Comparison of ENCODE assay signal across 8 cellular contexts in the genomic region with DNA sequence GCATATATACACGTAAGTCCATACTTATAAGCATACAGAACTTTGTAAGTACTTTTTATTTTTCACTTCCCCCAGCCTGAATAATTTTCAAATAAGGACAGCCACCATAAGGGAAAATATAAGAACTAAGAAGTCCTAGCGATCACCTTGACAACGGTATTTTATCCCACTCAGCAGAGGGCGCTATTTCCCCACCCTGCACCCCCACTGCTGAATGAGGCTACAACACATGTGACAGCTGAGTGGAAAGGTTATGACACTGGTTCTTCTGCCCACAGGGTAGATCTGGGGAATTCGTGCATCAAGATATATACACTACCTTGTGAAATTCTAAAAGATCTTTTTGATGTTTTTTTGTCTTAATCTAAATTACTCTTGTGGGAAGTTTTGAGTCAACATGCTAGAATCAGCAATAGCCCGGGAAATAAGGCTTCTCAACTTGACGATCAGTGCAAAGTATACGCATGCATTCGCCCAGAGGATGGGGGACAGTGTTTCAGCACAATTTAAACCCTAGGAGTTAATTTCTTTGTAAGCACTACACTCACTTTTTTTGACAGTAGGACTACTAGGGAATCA.
A peak's percentile ranks its signal among the peaks of the same experiment; 100 is the strongest.
DNase-seq lines count a peak whose midpoint lies in the region; ATAC-seq and TF ChIP-seq lines count a peak whose summit lies in the region.

No MANE protein-coding gene starts in this region.

- peaks cover 0 to 3% (median 0%) of the 10 kb centered on the region in 4 donors for H3K4me1 Mint-ChIP-seq in CD4-positive, alpha-beta memory T cell

- TF ChIP-seq POLR2A in adrenal gland (IDR thresholded peaks at IDR 0.05): no peak

- no peaks in the 10 kb centered on the region for H3K9me3 ChIP-seq in CD4-positive, alpha-beta memory T cell (ENCODE audit: control insufficient read depth in 1 of 2, low read length in 2 of 2)
- H3K9me3 ChIP-seq in adrenal gland (replicated peaks in 1 of 3): no peaks in the 10 kb centered on the region

- 43 to 49% (median 44%) methylated on average over 9 of the region's 9 CpGs for WGBS in adrenal gland, 4 donors

- POLR2A ChIA-PET in CD4-positive, alpha-beta memory T cell (lab: Charles Lee; ENCODE audit: partially characterized antibody): interaction anchor here (0.7 kb wide), 1 partner anchor 151 kb away, joined by 3 read pairs; no protein-coding TSS in a partner anchor

- H3K36me3 ChIP-seq in CD4-positive, alpha-beta memory T cell (ENCODE audit: insufficient read depth, low read length): no peaks in the 10 kb centered on the region
- H3K36me3 ChIP-seq in adrenal gland (replicated peaks in 1 of 2): no peaks in the 10 kb centered on the region

- H3K9me3 Mint-ChIP-seq in CD4-positive, alpha-beta memory T cell: no peaks in the 10 kb centered on the region

- no peaks in the 10 kb centered on the region for H3K36me3 Mint-ChIP-seq in CD4-positive, alpha-beta memory T cell

- H3K27ac Mint-ChIP-seq in CD4-positive, alpha-beta memory T cell: no peak overlapping the region

- H3K4me3 Mint-ChIP-seq in CD4-positive, alpha-beta memory T cell: no peak overlapping the region

- CTCF ChIA-PET in CD4-positive, alpha-beta memory T cell (lab: Charles Lee; ENCODE audit: partially characterized antibody): interaction anchor here (5.1 to 5.5 kb wide), 2 partner anchors 152 to 247 kb away, joined by 53 to 56 read pairs; a partner anchor contains a TSS

- peaks cover 4% of the 10 kb centered on the region in 2 donors for H3K27me3 Mint-ChIP-seq in CD4-positive, alpha-beta memory T cell

- H3K4me3 ChIP-seq in CD4-positive, alpha-beta memory T cell (ENCODE audit: low read length in 2 of 2): no peak overlapping the region
- no peak overlapping the region for H3K4me3 ChIP-seq in adrenal gland

- H3K4me1 ChIP-seq in CD4-positive, alpha-beta memory T cell (ENCODE audit: insufficient read depth, low read length): no peaks in the 10 kb centered on the region
- no peaks in the 10 kb centered on the region for H3K4me1 ChIP-seq in adrenal gland (replicated peaks in 1 of 2)

- peak; percentile 47 to 64 (median 59) for TF ChIP-seq CTCF in adrenal gland (IDR thresholded peaks at IDR 0.05)

- peak; percentile 81 for ATAC-seq in GM19438 (IDR thresholded peaks at IDR 0.05; ENCODE audit: low read depth, unreplicated experiment)
- ATAC-seq in HG02884 (IDR thresholded peaks at IDR 0.05; ENCODE audit: unreplicated experiment): no peak

- intact Hi-C loops in CD4-positive, alpha-beta memory T cell (cut with micrococcal nuclease): loop anchor here (1.0 kb wide), 2 partner anchors 153 to 247 kb away; no protein-coding TSS in a partner anchor
- intact Hi-C loops in adrenal gland (cut with DNase I): loop anchor here in 1 of 2 donors (10.0 kb wide), 1 partner anchor 148 kb away; a partner anchor contains a TSS

- H3K27me3 ChIP-seq in CD4-positive, alpha-beta memory T cell (ENCODE audit: insufficient read depth, low read length): no peaks in the 10 kb centered on the region
- no peaks in the 10 kb centered on the region for H3K27me3 ChIP-seq in adrenal gland

- no peak overlapping the region for H3K27ac ChIP-seq in CD4-positive, alpha-beta memory T cell (ENCODE audit: low read depth, low read length)
- no peak overlapping the region for H3K27ac ChIP-seq in adrenal gland

- peak; percentile 53 to 64 (median 61) for DNase-seq in CD4-positive, alpha-beta memory T cell
- peak; percentile 75 for DNase-seq in HT-29 (ENCODE audit: low spot score)
- peak; percentile 46 for DNase-seq in T follicular helper cell (ENCODE audit: low read depth)
- peak; percentile 25 to 76 (median 45) for DNase-seq in adrenal gland
- DNase-seq in islet precursor cell: peak; percentile 80
- DNase-seq in stimulated activated CD4-positive, alpha-beta T cell treated with anti-CD3 and anti-CD28 coated beads, Interleukin-4, amount 100 ng/mL, for 4 hours: peak; percentile 42 to 51
